Comparison of ENCODE assay signal across 14 cellular contexts in genomic region chr7:102527822-102528793, GRCh38. TPM values are rescaled to one million over a fixed set of nuclear protein-coding genes. Genes with fewer than 3 reads are reported as not detected.
"Had no signal": no experiment of that assay in that cellular context is flagged by ENCODE, and none has a peak within 500 bp of the region (broad histone marks: within the 10 kb centered on the region; RNA-seq: fewer than 3 reads in every experiment).

No MANE protein-coding gene starts in this region.

RNA-seq across cellular contexts. Expression of gene SPDYE2, which starts 22.9 kb away (rescaled TPM):
- total RNA-seq: chondrocyte, colonic mucosa, endodermal cell, esophagus muscularis mucosa, fibroblast of lung, foreskin keratinocyte, lung microvascular endothelial cell, mucosa of descending colon, neural crest cell, omental fat pad, posterior vena cava, transverse colon, vagina had no signal
- polyA plus RNA-seq: fibroblast of lung, foreskin keratinocyte, keratinocyte had no signal
